ENCODE assay signal across 34 cellular contexts in genomic region chr1:17873007-17873675, GRCh38.
DNase-seq lines count a peak whose midpoint lies in the region; TF ChIP-seq lines count a peak whose summit lies in the region.
"Had no signal": no experiment of that assay in that cellular context is flagged by ENCODE, and none has a peak within 500 bp of the region (broad histone marks: within the 10 kb centered on the region; RNA-seq: fewer than 3 reads in every experiment).

No MANE protein-coding gene starts in this region.

- CTCF ChIA-PET in AG04450 (lab: Charles Lee) = no interaction called here

- H3K27me3 ChIP-seq in AG04450 (ENCODE audit: control insufficient read depth, insufficient read depth, low read length) = no peaks in the 10 kb centered on the region
- H3K27me3 ChIP-seq: ascending aorta, BE2C, foreskin keratinocyte, uterus had no signal

- H3K4me3 ChIP-seq in AG04450 (ENCODE audit: low read depth, low read length) = no peak overlapping the region
- H3K4me3 ChIP-seq: ascending aorta, HAP-1, thoracic aorta, uterus had no signal

- TF ChIP-seq CTCF in AG04450 (IDR thresholded peaks at IDR 0.05; ENCODE audit: low read depth, low read length) = no peak

- peak overlapping the region; percentile 99 for H3K27ac ChIP-seq in AG04450 (ENCODE audit: low read depth, low read length)
- H3K27ac ChIP-seq: ascending aorta, foreskin keratinocyte, HL-60, parathyroid adenoma, thoracic aorta, uterus had no signal

- POLR2A ChIA-PET in AG04450 (lab: Yijun Ruan, JAX) = no interaction called here

- DNase-seq in AG04450 (ENCODE audit: low read depth, low spot score) (no peak), M059J (ENCODE audit: low read depth) (peak; percentile 50), cerebellum (ENCODE audit: low spot score) (peak; percentile 63), kidney tubule cell (ENCODE audit: low spot score) (peak; percentile 37), globus pallidus (ENCODE audit: low spot score) (no peak), D341Med (ENCODE audit: low spot score) (no peak), DMS153 treated with DMSO at 0.1 percent for 48 hours (lab: John Stamatoyannopoulos, UW; ENCODE audit: unreplicated experiment) (no peak), NCI-H510A (lab: John Stamatoyannopoulos, UW) (no peak)
- DNase-seq: ACHN; activated CD4-positive, alpha-beta T cell treated with anti-CD3 and anti-CD28 coated beads, Interleukin-2, amount 50 U/mL, for 1 hour; activated CD4-positive, CD25-positive, alpha-beta regulatory T cell; activated gamma-delta T cell; activated naive CD8-positive, alpha-beta T cell treated with anti-CD3 and anti-CD28 coated beads for 36 hours; activated T-cell treated with anti-CD3 and anti-CD28 coated beads, Interleukin-2, amount 50 U/mL, for 24 hours; BE2C; CD8-positive, alpha-beta memory T cell; DMS153; hippocampal formation; KG1; left cardiac atrium; mammary epithelial cell; NCI-H1417 treated with DMSO at 0.1 percent for 48 hours; NCI-H2081; NCI-H226; NCI-H748 treated with DMSO at 0.1 percent for 48 hours; stimulated activated CD8-positive, alpha-beta memory T cell treated with anti-CD3 and anti-CD28 coated beads, Interleukin-4, amount 100 ng/mL, for 48 hours; stimulated activated naive CD8-positive, alpha-beta T cell treated with anti-CD3 and anti-CD28 coated beads, Interleukin-15, amount 100 ng/mL, for 72 hours; uterus had no signal

- H3K9me3 ChIP-seq in AG04450 (ENCODE audit: control insufficient read depth, insufficient read depth, low read length) = no peaks in the 10 kb centered on the region; the same call in 1 of the 2 replicates
- H3K9me3 ChIP-seq: ascending aorta, BE2C, HAP-1, thoracic aorta, uterus had no signal

Comparison
In these comparisons a context has a peak if more than half of its experiments do, and no peak if none do; other contexts are left out.
1. DNase-seq: peak in M059J (single experiment), cerebellum (single experiment) and kidney tubule cell (single experiment); none in AG04450 (single experiment), globus pallidus (single experiment), D341Med (single experiment), DMS153 treated with DMSO at 0.1 percent for 48 hours (single experiment) and NCI-H510A (single experiment).